12 cellular contexts compared by ENCODE assay signal in genomic region chr15:69604050-69604378, GRCh38.
DNase-seq lines count a peak whose midpoint lies in the region; ATAC-seq, FAIRE-seq and TF ChIP-seq lines count a peak whose summit lies in the region.
"Had no signal": no experiment of that assay in that cellular context is flagged by ENCODE, and none has a peak within 500 bp of the region (broad histone marks: within the 10 kb centered on the region; RNA-seq: fewer than 3 reads in every experiment).

No MANE protein-coding gene starts in this region.

- no peaks in the 10 kb centered on the region for H3K9me1 ChIP-seq in K562 (ENCODE audit: control insufficient read depth, insufficient read depth, low read length)

- no peak overlapping the region for H2AFZ ChIP-seq in K562 (ENCODE audit: low read depth, low read length)

- H3K27me3 ChIP-seq in K562 (ENCODE audit: control insufficient read depth in 2 of 2, insufficient read depth in 2 of 2, low read length in 2 of 2) = peaks cover 0 to 2% of the 10 kb centered on the region in 2 experiments; a peak in 2 of 5 replicates
- H3K27me3 ChIP-seq: gastrocnemius medialis, Peyer's patch had no signal

- BruUV-seq in K562 (replicated peaks; lab: Mats Ljungman, UMichigan) = no TSS peak

- no peak overlapping the region for H3K4me2 ChIP-seq in K562 (ENCODE audit: insufficient read depth, low read length)

- H3K27me3 Mint-ChIP-seq in progenitor cell of endocrine pancreas = peaks cover 86% of the 10 kb centered on the region
- peaks cover 9 to 19% of the 10 kb centered on the region in 2 donors for H3K27me3 Mint-ChIP-seq in natural killer cell treated with Interleukin-12 subunit alpha and Interleukin-12 subunit beta and Interleukin-15 and Interleukin-18, amount 100 ng/mL, for 72 hours

- no peaks in the 10 kb centered on the region for H3K4me1 ChIP-seq in K562 (replicated peaks in 1 of 2; ENCODE audit: control insufficient read depth in 2 of 2, insufficient read depth in 2 of 2, low read length in 2 of 2)
- H3K4me1 ChIP-seq: Peyer's patch had no signal

- intact Hi-C loops in K562 (cut with micrococcal nuclease) = no loop called here

- CTCF ChIA-PET in K562 (lab: Yijun Ruan, JAX; ENCODE audit: low intra/inter-chr PET ratio) = no interaction called here

- no peak for TF ChIP-seq POLR2A in K562 (conservative IDR thresholded peaks at IDR 0.05)

- peak; percentile 19 for DNase-seq in SIG-M5 treated with dmso at 0.1 percent for 504 hours (lab: John Stamatoyannopoulos, UW; ENCODE audit: unreplicated experiment)
- DNase-seq in SIG-M5 (lab: John Stamatoyannopoulos, UW) = no peak
- DNase-seq in NCI-H187 treated with DMSO at 0.1 percent for 48 hours (lab: John Stamatoyannopoulos, UW) = peak; percentile 35
- DNase-seq in K562 (ENCODE audit: extremely low read depth in 1 of 4, low spot score in 3 of 4) = peak in 1 of 4 experiments; percentile 4
- no peak for DNase-seq in progenitor cell of endocrine pancreas (ENCODE audit: low spot score, unreplicated experiment)
- DNase-seq in activated CD4-positive, alpha-beta T cell treated with anti-CD3 and anti-CD28 coated beads, Interleukin-2, amount 50 U/mL, for 4 hours = no peak
- DNase-seq in natural killer cell treated with Interleukin-12 subunit alpha and Interleukin-12 subunit beta and Interleukin-15 and Interleukin-18, amount 100 ng/mL, for 72 hours (ENCODE audit: low spot score) = no peak
- DNase-seq: gastrocnemius medialis had no signal

- peak in 2 of 3 experiments; percentile 13 to 17; a peak in 2 of 6 replicates for TF ChIP-seq CTCF in K562 (IDR thresholded peaks at IDR 0.05 in 2 of 3, conservative IDR thresholded peaks at IDR 0.05 in 1 of 3; ENCODE audit: insufficient read depth in 2 of 3, low read depth in 1 of 3, low read length in 3 of 3)
- TF ChIP-seq CTCF in progenitor cell of endocrine pancreas (IDR thresholded peaks at IDR 0.05; ENCODE audit: unreplicated experiment) = peak; percentile 25

- FAIRE-seq in K562 (lab: Jason Lieb, UNC) = no peak
- FAIRE-seq: GM12892 had no signal

- no peak overlapping the region for H3K4me3 ChIP-seq in K562
- H3K4me3 ChIP-seq: cardiac muscle cell, gastrocnemius medialis, Peyer's patch had no signal

- no peaks in the 10 kb centered on the region for H3K79me2 ChIP-seq in K562 (ENCODE audit: control insufficient read depth, insufficient read depth, low read length)

- H3K27ac ChIP-seq in K562 (ENCODE audit: extremely low read depth, low read depth, low read length) = no peak overlapping the region
- H3K27ac ChIP-seq: cardiac muscle cell, gastrocnemius medialis, Peyer's patch had no signal

- peaks cover 16% of the 10 kb centered on the region for H3K4me1 Mint-ChIP-seq in progenitor cell of endocrine pancreas (ENCODE audit: low read depth)
- H3K4me1 Mint-ChIP-seq in natural killer cell treated with Interleukin-12 subunit alpha and Interleukin-12 subunit beta and Interleukin-15 and Interleukin-18, amount 100 ng/mL, for 72 hours (ENCODE audit: low read depth in 2 of 2) = peaks cover 11% of the 10 kb centered on the region in 2 donors

- 3% methylated on average over 4 of the region's 4 CpGs for WGBS in K562 (ENCODE audit: insufficient coverage, low coverage, missing lambda C conversion rate)

- H3K9ac ChIP-seq in K562 (ENCODE audit: insufficient read depth in 1 of 2, low read depth in 2 of 2, low read length in 2 of 2) = no peak overlapping the region

- H3K36me3 Mint-ChIP-seq in progenitor cell of endocrine pancreas (ENCODE audit: insufficient read depth) = no peaks in the 10 kb centered on the region
- no peaks in the 10 kb centered on the region for H3K36me3 Mint-ChIP-seq in natural killer cell treated with Interleukin-12 subunit alpha and Interleukin-12 subunit beta and Interleukin-15 and Interleukin-18, amount 100 ng/mL, for 72 hours

- POLR2A ChIA-PET in K562 (lab: Yijun Ruan, JAX) = interaction anchor here (0.6 to 1.0 kb wide), 3 partner anchors 8 to 22 kb away, joined by 3 read pairs; no protein-coding TSS in a partner anchor

- H3K36me3 ChIP-seq in K562 (ENCODE audit: control insufficient read depth, insufficient read depth, low read length) = no peaks in the 10 kb centered on the region
- H3K36me3 ChIP-seq: cardiac muscle cell, gastrocnemius medialis, Peyer's patch had no signal

- H3K4me3 Mint-ChIP-seq in progenitor cell of endocrine pancreas (ENCODE audit: low read depth) = no peak overlapping the region
- no peak overlapping the region for H3K4me3 Mint-ChIP-seq in natural killer cell treated with Interleukin-12 subunit alpha and Interleukin-12 subunit beta and Interleukin-15 and Interleukin-18, amount 100 ng/mL, for 72 hours

- no peaks in the 10 kb centered on the region for H3K9me3 ChIP-seq in K562 (replicated peaks; ENCODE audit: control insufficient read depth, insufficient read depth, low read depth, low read length)
- H3K9me3 ChIP-seq: gastrocnemius medialis, Peyer's patch had no signal

- H4K20me1 ChIP-seq in K562 (replicated peaks; ENCODE audit: control insufficient read depth, insufficient read depth, low read length) = 0 out of 2 replicates have a peak, but pooled peaks cover 3% of the 10 kb centered on the region

- no peak overlapping the region for H3K27ac Mint-ChIP-seq in progenitor cell of endocrine pancreas
- no peak overlapping the region for H3K27ac Mint-ChIP-seq in natural killer cell treated with Interleukin-12 subunit alpha and Interleukin-12 subunit beta and Interleukin-15 and Interleukin-18, amount 100 ng/mL, for 72 hours

- peak in 1 of 2 experiments; percentile 22; a peak in 1 of 4 replicates for TF ChIP-seq RAD21 in K562 (CRISPR knock-in tag; conservative IDR thresholded peaks at IDR 0.05 in 1 of 2, IDR thresholded peaks at IDR 0.05 in 1 of 2)

- in situ Hi-C loops in K562 (cut with MboI) = no loop called here

- H3K9me3 Mint-ChIP-seq in progenitor cell of endocrine pancreas (ENCODE audit: low read depth) = no peaks in the 10 kb centered on the region
- H3K9me3 Mint-ChIP-seq in natural killer cell treated with Interleukin-12 subunit alpha and Interleukin-12 subunit beta and Interleukin-15 and Interleukin-18, amount 100 ng/mL, for 72 hours = no peaks in the 10 kb centered on the region

- no peak for ATAC-seq in K562
- ATAC-seq in GM21786 (IDR thresholded peaks at IDR 0.05; ENCODE audit: unreplicated experiment) = no peak
- no peak for ATAC-seq in natural killer cell treated with Interleukin-12 subunit alpha and Interleukin-12 subunit beta and Interleukin-15 and Interleukin-18, amount 100 ng/mL, for 72 hours
- ATAC-seq: gastrocnemius medialis had no signal

- no peak for TF ChIP-seq EP300 in K562 (IDR thresholded peaks at IDR 0.05; ENCODE audit: low read length)

TF ChIP-seq in K562, 482 proteins besides CTCF, POLR2A, EP300 and RAD21:
- TF ChIP-seq MECOM (CRISPR knock-in tag; IDR thresholded peaks at IDR 0.05) (no peak), SRSF1 (IDR thresholded peaks at IDR 0.05; ENCODE audit: low read depth, low read length) (no peak), SIN3B (IDR thresholded peaks at IDR 0.05; ENCODE audit: low read depth) (no peak)
TF ChIP-seq in K562: peak in this region for 0.

Comparison
In these comparisons a context has a peak if more than half of its experiments do, and no peak if none do; other contexts are left out.
1. DNase-seq: peak in SIG-M5 treated with dmso at 0.1 percent for 504 hours (single experiment) and NCI-H187 treated with DMSO at 0.1 percent for 48 hours (single experiment); none in SIG-M5 (single experiment), progenitor cell of endocrine pancreas (single experiment), activated CD4-positive, alpha-beta T cell treated with anti-CD3 and anti-CD28 coated beads, Interleukin-2, amount 50 U/mL, for 4 hours (0 of 2) and natural killer cell treated with Interleukin-12 subunit alpha and Interleukin-12 subunit beta and Interleukin-15 and Interleukin-18, amount 100 ng/mL, for 72 hours (single experiment).